9 cellular contexts compared by ENCODE assay signal in the genomic region with DNA sequence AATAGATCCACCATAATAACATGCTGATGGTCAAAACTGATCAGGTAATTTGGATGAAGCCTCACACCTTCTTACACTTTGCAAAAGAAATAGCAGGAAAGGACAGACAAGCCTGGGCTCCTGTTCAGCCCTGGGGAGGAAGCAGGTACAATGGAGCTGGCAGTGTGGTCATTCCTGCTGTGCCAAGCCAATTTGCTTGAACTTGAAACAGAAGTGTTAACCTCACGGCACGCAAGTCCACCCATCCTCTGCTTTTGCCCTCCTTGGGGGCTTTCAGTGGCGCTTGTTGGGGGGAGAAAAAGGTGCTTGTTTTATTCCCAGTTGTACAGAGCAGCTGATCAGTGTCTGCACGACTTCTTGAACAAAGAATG. TPM values are rescaled to one million over a fixed set of nuclear protein-coding genes. Genes with fewer than 3 reads are reported as not detected.
DNase-seq lines count a peak whose midpoint lies in the region; ATAC-seq and TF ChIP-seq lines count a peak whose summit lies in the region.
"Had no signal": no experiment of that assay in that cellular context is flagged by ENCODE, and none has a peak within 500 bp of the region (broad histone marks: within the 10 kb centered on the region; RNA-seq: fewer than 3 reads in every experiment).

No MANE protein-coding gene starts in this region.

- H3K4me3 Mint-ChIP-seq in brain, result peak overlapping the region; percentile 63 to 78 (median 70)
- H3K4me3 Mint-ChIP-seq in natural killer cell treated with Interleukin-12 subunit alpha and Interleukin-12 subunit beta and Interleukin-15 and Interleukin-18, amount 100 ng/mL, for 72 hours, result peak overlapping the region; percentile 11

- no peak for TF ChIP-seq CTCF in brain (conservative IDR thresholded peaks at IDR 0.05)

- no peak for DNase-seq in natural killer cell treated with Interleukin-12 subunit alpha and Interleukin-12 subunit beta and Interleukin-15 and Interleukin-18, amount 100 ng/mL, for 72 hours (ENCODE audit: low spot score)
- DNase-seq in stimulated activated CD4-positive, alpha-beta T cell treated with anti-CD3 and anti-CD28 coated beads, Interleukin-4, amount 100 ng/mL, for 1 hour, result no peak
- DNase-seq in activated CD4-positive, alpha-beta T cell treated with anti-CD3 and anti-CD28 coated beads, Interleukin-2, amount 50 U/mL, for 48 hours, result no peak
- DNase-seq in activated CD8-positive, alpha-beta memory T cell treated with anti-CD3 and anti-CD28 coated beads for 24 hours, result no peak

- peaks cover 0 to 12% (median 4%) of the 10 kb centered on the region in 5 experiments for H3K9me3 Mint-ChIP-seq in brain
- H3K9me3 Mint-ChIP-seq in natural killer cell treated with Interleukin-12 subunit alpha and Interleukin-12 subunit beta and Interleukin-15 and Interleukin-18, amount 100 ng/mL, for 72 hours, result no peaks in the 10 kb centered on the region

- H3K27ac Mint-ChIP-seq in brain, result peak overlapping the region; percentile 30 to 96 (median 92)
- peak overlapping the region; percentile 80 to 97 for H3K27ac Mint-ChIP-seq in natural killer cell treated with Interleukin-12 subunit alpha and Interleukin-12 subunit beta and Interleukin-15 and Interleukin-18, amount 100 ng/mL, for 72 hours

- peaks cover 24% of the 10 kb centered on the region for H3K4me1 Mint-ChIP-seq in brain
- peaks cover 45 to 56% of the 10 kb centered on the region in 2 donors for H3K4me1 Mint-ChIP-seq in natural killer cell treated with Interleukin-12 subunit alpha and Interleukin-12 subunit beta and Interleukin-15 and Interleukin-18, amount 100 ng/mL, for 72 hours (ENCODE audit: low read depth in 2 of 2)

- H3K27me3 Mint-ChIP-seq in brain, result peaks cover 4% of the 10 kb centered on the region
- peaks cover 7 to 8% of the 10 kb centered on the region in 2 donors for H3K27me3 Mint-ChIP-seq in natural killer cell treated with Interleukin-12 subunit alpha and Interleukin-12 subunit beta and Interleukin-15 and Interleukin-18, amount 100 ng/mL, for 72 hours

- no peaks in the 10 kb centered on the region for H3K36me3 Mint-ChIP-seq in brain
- H3K36me3 Mint-ChIP-seq in natural killer cell treated with Interleukin-12 subunit alpha and Interleukin-12 subunit beta and Interleukin-15 and Interleukin-18, amount 100 ng/mL, for 72 hours, result peaks cover 4% of the 10 kb centered on the region

- ATAC-seq in GM19023 (IDR thresholded peaks at IDR 0.05; ENCODE audit: unreplicated experiment) (peak; percentile 25), HG03354 (IDR thresholded peaks at IDR 0.05; ENCODE audit: poor library complexity, severe bottlenecking, unreplicated experiment) (peak; percentile 34), HG03159 (IDR thresholded peaks at IDR 0.05; ENCODE audit: unreplicated experiment) (no peak)
- no peak for ATAC-seq in natural killer cell treated with Interleukin-12 subunit alpha and Interleukin-12 subunit beta and Interleukin-15 and Interleukin-18, amount 100 ng/mL, for 72 hours

RNA-seq across cellular contexts. Expression of a gene that starts 36.8 kb away (rescaled TPM):
- 15.1 TPM for polyA plus RNA-seq in brain (ENCODE audit: insufficient read depth, low read depth, low replicate concordance)
- total RNA-seq in natural killer cell treated with Interleukin-12 subunit alpha and Interleukin-12 subunit beta and Interleukin-15 and Interleukin-18, amount 100 ng/mL, for 72 hours, result 100 to 1,000 TPM; 194 to 201 TPM

RNA-seq across cellular contexts. Expression of a gene that starts 54.9 kb away (rescaled TPM):
- not detected for polyA plus RNA-seq in brain (ENCODE audit: insufficient read depth, low read depth, low replicate concordance)
- total RNA-seq in natural killer cell treated with Interleukin-12 subunit alpha and Interleukin-12 subunit beta and Interleukin-15 and Interleukin-18, amount 100 ng/mL, for 72 hours, result not detected
- total RNA-seq: aorta had no signal
- polyA plus RNA-seq: aorta had no signal

Comparison
In these comparisons a context has a peak if more than half of its experiments do, and no peak if none do; other contexts are left out.
1. ATAC-seq: peak in GM19023 (single experiment) and HG03354 (single experiment); none in natural killer cell treated with Interleukin-12 subunit alpha and Interleukin-12 subunit beta and Interleukin-15 and Interleukin-18, amount 100 ng/mL, for 72 hours (0 of 2) and HG03159 (single experiment).